8 cellular contexts compared by ENCODE assay signal in genomic region chr10:103758294-103758681, GRCh38.
DNase-seq lines count a peak whose midpoint lies in the region; ATAC-seq, FAIRE-seq and TF ChIP-seq lines count a peak whose summit lies in the region.

No MANE protein-coding gene starts in this region.

- H2AFZ ChIP-seq in keratinocyte (ENCODE audit: control insufficient read depth, low read length) = no peak overlapping the region

- peak overlapping the region; percentile 44 for H3K9ac ChIP-seq in keratinocyte (ENCODE audit: control insufficient read depth, extremely low read depth, insufficient read depth, low read length)

- TF ChIP-seq EP300 in transverse colon (IDR thresholded peaks at IDR 0.05; ENCODE audit: low read depth) = no peak

- no peaks in the 10 kb centered on the region for H3K9me1 ChIP-seq in keratinocyte (ENCODE audit: control insufficient read depth, extremely low read depth, insufficient read depth, low read length)

- H3K27ac ChIP-seq in keratinocyte (ENCODE audit: control insufficient read depth, insufficient read depth, low read length) (peak overlapping the region; percentile 80), transverse colon (peak overlapping the region; percentile 75 to 86 (median 79))

- TF ChIP-seq CTCF in keratinocyte (optimal IDR thresholded peaks at IDR 0.05 in 1 of 3, IDR thresholded peaks at IDR 0.05 in 1 of 3, conservative IDR thresholded peaks at IDR 0.05 in 1 of 3; ENCODE audit: extremely low read depth in 1 of 3, insufficient read depth in 2 of 3, low read length in 3 of 3) = no peak
- TF ChIP-seq CTCF in transverse colon (IDR thresholded peaks at IDR 0.05) = no peak
- TF ChIP-seq CTCF in osteocyte (IDR thresholded peaks at IDR 0.05) = no peak

- H4K20me1 ChIP-seq in keratinocyte (ENCODE audit: control insufficient read depth, extremely low read depth, insufficient read depth, low read length) = peaks cover 4% of the 10 kb centered on the region

- H3K27ac Mint-ChIP-seq in activated naive CD8-positive, alpha-beta T cell treated with anti-CD3 and anti-CD28 coated beads, Interleukin-2, amount 50 U/mL, for 24 hours = peak overlapping the region; percentile 89
- H3K27ac Mint-ChIP-seq in osteocyte (ENCODE audit: unreplicated experiment) = no peak overlapping the region

- TF ChIP-seq POLR2A in transverse colon (IDR thresholded peaks at IDR 0.05) = no peak

- dilution Hi-C loops in keratinocyte (cut with MboI; ENCODE audit: extremely low pct_ligation_motif_present, low sequenced_read_pairs) = no loop called here

- H3K79me2 ChIP-seq in keratinocyte (ENCODE audit: control insufficient read depth, insufficient read depth, low read length) = peaks cover 57% of the 10 kb centered on the region

- no peaks in the 10 kb centered on the region for H3K9me3 Mint-ChIP-seq in activated T-cell treated with anti-CD3 and anti-CD28 coated beads, Interleukin-2, amount 50 U/mL, for 4 hours
- H3K9me3 Mint-ChIP-seq in activated naive CD8-positive, alpha-beta T cell treated with anti-CD3 and anti-CD28 coated beads, Interleukin-2, amount 50 U/mL, for 24 hours = no peaks in the 10 kb centered on the region
- no peaks in the 10 kb centered on the region for H3K9me3 Mint-ChIP-seq in osteocyte (ENCODE audit: unreplicated experiment)

- no peaks in the 10 kb centered on the region for H3K36me3 Mint-ChIP-seq in activated T-cell treated with anti-CD3 and anti-CD28 coated beads, Interleukin-2, amount 50 U/mL, for 4 hours (ENCODE audit: insufficient read depth)
- no peaks in the 10 kb centered on the region for H3K36me3 Mint-ChIP-seq in activated naive CD8-positive, alpha-beta T cell treated with anti-CD3 and anti-CD28 coated beads, Interleukin-2, amount 50 U/mL, for 24 hours (ENCODE audit: low read depth)
- no peaks in the 10 kb centered on the region for H3K36me3 Mint-ChIP-seq in osteocyte (ENCODE audit: unreplicated experiment)

- H3K4me2 ChIP-seq in keratinocyte (ENCODE audit: control insufficient read depth, extremely low read depth, insufficient read depth, low read depth, low read length) = peak overlapping the region; percentile 67

- 72 to 78% methylated on average over 2 of the region's 2 CpGs for WGBS in transverse colon (ENCODE audit: low coverage in 1 of 2), 2 donors

- H3K4me1 Mint-ChIP-seq in activated T-cell treated with anti-CD3 and anti-CD28 coated beads, Interleukin-2, amount 50 U/mL, for 4 hours (ENCODE audit: low read depth) = peaks cover 40% of the 10 kb centered on the region
- peaks cover 36% of the 10 kb centered on the region for H3K4me1 Mint-ChIP-seq in activated naive CD8-positive, alpha-beta T cell treated with anti-CD3 and anti-CD28 coated beads, Interleukin-2, amount 50 U/mL, for 24 hours
- H3K4me1 Mint-ChIP-seq in osteocyte (ENCODE audit: unreplicated experiment) = peaks cover 22% of the 10 kb centered on the region

- no peak overlapping the region for H3K4me3 Mint-ChIP-seq in activated T-cell treated with anti-CD3 and anti-CD28 coated beads, Interleukin-2, amount 50 U/mL, for 4 hours
- H3K4me3 Mint-ChIP-seq in activated naive CD8-positive, alpha-beta T cell treated with anti-CD3 and anti-CD28 coated beads, Interleukin-2, amount 50 U/mL, for 24 hours = peak overlapping the region; percentile 30
- H3K4me3 Mint-ChIP-seq in osteocyte (ENCODE audit: unreplicated experiment) = no peak overlapping the region

- FAIRE-seq in keratinocyte (lab: Jason Lieb, UNC) = peak; percentile 85

- no peaks in the 10 kb centered on the region for H3K9me3 ChIP-seq in keratinocyte (ENCODE audit: control insufficient read depth, low read depth, low read length)
- H3K9me3 ChIP-seq in transverse colon = no peaks in the 10 kb centered on the region

- peaks cover 15 to 44% of the 10 kb centered on the region in 2 experiments for H3K36me3 ChIP-seq in keratinocyte (ENCODE audit: control insufficient read depth in 2 of 2, extremely low read depth in 1 of 2, insufficient read depth in 2 of 2, low read length in 2 of 2)
- no peaks in the 10 kb centered on the region for H3K36me3 ChIP-seq in transverse colon

- intact Hi-C loops in transverse colon (cut with DNase I; ENCODE audit: low total_unique reads) = no loop called here

- ATAC-seq in activated T-cell treated with anti-CD3 and anti-CD28 coated beads, Interleukin-2, amount 50 U/mL, for 4 hours = peak; percentile 19 to 40
- peak; percentile 33 for ATAC-seq in activated naive CD8-positive, alpha-beta T cell treated with anti-CD3 and anti-CD28 coated beads, Interleukin-2, amount 50 U/mL, for 24 hours

- H3K4me3 ChIP-seq in keratinocyte (ENCODE audit: control insufficient read depth in 2 of 3, extremely low read depth in 1 of 3, insufficient read depth in 2 of 3, low read depth in 1 of 3, low read length in 3 of 3) (peak overlapping the region in 1 of 3 experiments; percentile 15), transverse colon (no peak overlapping the region)

- H3K27me3 Mint-ChIP-seq in activated T-cell treated with anti-CD3 and anti-CD28 coated beads, Interleukin-2, amount 50 U/mL, for 4 hours (ENCODE audit: low read depth) = no peaks in the 10 kb centered on the region
- peaks cover 2% of the 10 kb centered on the region for H3K27me3 Mint-ChIP-seq in activated naive CD8-positive, alpha-beta T cell treated with anti-CD3 and anti-CD28 coated beads, Interleukin-2, amount 50 U/mL, for 24 hours
- no peaks in the 10 kb centered on the region for H3K27me3 Mint-ChIP-seq in osteocyte (ENCODE audit: unreplicated experiment)

- in situ Hi-C loops in transverse colon (cut with MboI; ENCODE audit: low pct_ligation_motif_present in 1 of 4, low pct_unique_long_range_greater_than_20kb in 1 of 4, low sequenced_read_pairs in 3 of 4) = no loop called here

- DNase-seq in activated T-cell treated with anti-CD3 and anti-CD28 coated beads, Interleukin-2, amount 50 U/mL, for 4 hours = no peak
- no peak for DNase-seq in activated T-cell treated with anti-CD3 and anti-CD28 coated beads, Interleukin-2, amount 50 U/mL, for 1 hour
- DNase-seq in activated naive CD8-positive, alpha-beta T cell treated with anti-CD3 and anti-CD28 coated beads, Interleukin-2, amount 50 U/mL, for 24 hours = no peak
- DNase-seq in keratinocyte (ENCODE audit: low read depth, low spot score) = no peak
- no peak for DNase-seq in transverse colon
- no peak for DNase-seq in osteocyte (ENCODE audit: extremely low spot score, unreplicated experiment)
- DNase-seq in NCI-H748 treated with DMSO at 0.1 percent for 48 hours (lab: John Stamatoyannopoulos, UW) = no peak
- DNase-seq in islet precursor cell = no peak

- H3K27me3 ChIP-seq in keratinocyte (ENCODE audit: control insufficient read depth, extremely low read depth, insufficient read depth, low read length) = no peaks in the 10 kb centered on the region
- no peaks in the 10 kb centered on the region for H3K27me3 ChIP-seq in transverse colon

- peaks cover 71% of the 10 kb centered on the region for H3K4me1 ChIP-seq in keratinocyte (ENCODE audit: control insufficient read depth, extremely low read depth, insufficient read depth, low read length)
- peaks cover 18 to 43% (median 25%) of the 10 kb centered on the region in 4 donors for H3K4me1 ChIP-seq in transverse colon
